12 cellular contexts compared by ENCODE assay signal in the genomic region with DNA sequence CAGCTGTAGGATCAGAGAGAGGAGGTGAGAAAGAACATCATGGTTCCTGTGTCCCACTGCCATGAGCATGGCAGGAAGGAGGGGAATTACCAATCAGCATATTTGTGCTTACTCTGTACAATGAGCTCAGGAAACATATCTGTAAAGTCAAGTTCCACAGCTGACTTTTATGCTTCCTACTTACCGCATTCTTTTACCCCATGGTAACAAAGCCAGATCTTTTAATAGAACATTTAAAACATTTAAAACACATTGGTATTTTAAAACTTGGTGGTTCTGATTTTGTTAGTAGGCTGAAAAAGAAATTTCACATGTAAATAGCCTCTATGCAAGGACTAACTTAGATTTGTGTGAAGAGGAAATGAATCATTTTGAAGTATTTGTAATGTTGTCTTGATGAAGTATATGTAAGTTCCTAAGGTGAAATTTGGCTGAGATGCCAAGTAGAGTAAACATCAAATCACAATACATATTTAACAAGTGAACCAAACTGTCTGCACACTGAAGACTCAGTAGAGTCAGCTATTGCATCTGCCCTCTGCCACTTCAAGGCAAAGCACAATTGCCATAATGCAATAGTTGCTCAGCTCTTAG.
DNase-seq lines count a peak whose midpoint lies in the region; ATAC-seq and TF ChIP-seq lines count a peak whose summit lies in the region.
"Had no signal": no experiment of that assay in that cellular context is flagged by ENCODE, and none has a peak within 500 bp of the region (broad histone marks: within the 10 kb centered on the region; RNA-seq: fewer than 3 reads in every experiment).

No MANE protein-coding gene starts in this region.

- peaks cover 0 to 4% (median 0%) of the 10 kb centered on the region in 4 donors for H3K4me1 ChIP-seq in Peyer's patch
- H3K4me1 ChIP-seq: parathyroid adenoma had no signal

- DNase-seq in A172 (ENCODE audit: low spot score) = peak; percentile 48
- no peak for DNase-seq in RWPE1 (ENCODE audit: low spot score)
- DNase-seq in epithelial cell of prostate (ENCODE audit: low read depth, low spot score) = peak; percentile 51
- DNase-seq in Right ventricle myocardium inferior (ENCODE audit: missing footprints) = no peak
- no peak for DNase-seq in Peyer's patch
- DNase-seq in dorsolateral prefrontal cortex = no peak
- no peak for DNase-seq in 8988T
- DNase-seq: gastrocnemius medialis; NK-92 treated with Interleukin-12 subunit alpha and Interleukin-12 subunit beta, amount 100 ng/mL, for 24 hours had no signal

- no peaks in the 10 kb centered on the region for H3K9me3 ChIP-seq in Peyer's patch
- H3K9me3 ChIP-seq: gastrocnemius medialis had no signal

- POLR2A ChIA-PET in RWPE1 (lab: Yijun Ruan, JAX; ENCODE audit: low non-redundant PET) = no interaction called here

- H3K27me3 ChIP-seq in Peyer's patch = no peaks in the 10 kb centered on the region
- no peaks in the 10 kb centered on the region for H3K27me3 ChIP-seq in dorsolateral prefrontal cortex
- H3K27me3 ChIP-seq: gastrocnemius medialis had no signal

- CTCF ChIA-PET in RWPE1 (lab: Yijun Ruan, JAX) = interaction anchor here (0.9 to 1.0 kb wide), 2 partner anchors 69 to 319 kb away, joined by 3 to 4 read pairs; no protein-coding TSS in a partner anchor

- ATAC-seq in GM21360 (IDR thresholded peaks at IDR 0.05; ENCODE audit: unreplicated experiment) (peak; percentile 35), Right ventricle myocardium inferior (no peak)
- ATAC-seq: gastrocnemius medialis, HepG2 had no signal

- peak overlapping the region; percentile 58; the same call in 1 of the 2 replicates for H3K27ac ChIP-seq in RWPE1
- H3K27ac ChIP-seq in epithelial cell of prostate = peak overlapping the region; percentile 84
- no peak overlapping the region for H3K27ac ChIP-seq in Peyer's patch
- H3K27ac ChIP-seq in dorsolateral prefrontal cortex = no peak overlapping the region
- H3K27ac ChIP-seq: gastrocnemius medialis, parathyroid adenoma had no signal

- intact Hi-C loops in Right ventricle myocardium inferior (cut with DNase I) = no loop called here
- intact Hi-C loops in dorsolateral prefrontal cortex (cut with DNase I) = no loop called here

- no peak for TF ChIP-seq POLR2A in Peyer's patch (IDR thresholded peaks at IDR 0.05)

- TF ChIP-seq CTCF in RWPE1 (conservative IDR thresholded peaks at IDR 0.05; ENCODE audit: low read depth) (no peak), Peyer's patch (IDR thresholded peaks at IDR 0.05) (no peak), dorsolateral prefrontal cortex (IDR thresholded peaks at IDR 0.05 in 54 of 56, conservative IDR thresholded peaks at IDR 0.05 in 2 of 56; ENCODE audit: low read depth in 1 of 56, partially characterized antibody in 56 of 56) (no peak)

- no peak overlapping the region for H3K4me3 ChIP-seq in Peyer's patch
- no peak overlapping the region for H3K4me3 ChIP-seq in dorsolateral prefrontal cortex
- H3K4me3 ChIP-seq: gastrocnemius medialis had no signal

- no peaks in the 10 kb centered on the region for H3K36me3 ChIP-seq in Peyer's patch

Comparison
In these comparisons a context has a peak if more than half of its experiments do, and no peak if none do; other contexts are left out.
1. DNase-seq: peak in A172 (single experiment) and epithelial cell of prostate (single experiment); none in RWPE1 (single experiment), Right ventricle myocardium inferior (single experiment), Peyer's patch (0 of 3), dorsolateral prefrontal cortex (0 of 10) and 8988T (single experiment).
2. H3K27ac ChIP-seq: peak in RWPE1 (single experiment) and epithelial cell of prostate (single experiment); none in Peyer's patch (0 of 4) and dorsolateral prefrontal cortex (0 of 59).